Comparison of ENCODE assay signal across 17 cellular contexts in genomic region chr9:137089232-137089947, GRCh38. TPM values are rescaled to one million over a fixed set of nuclear protein-coding genes. Genes with fewer than 3 reads are reported as not detected.
DNase-seq lines count a peak whose midpoint lies in the region; ATAC-seq, FAIRE-seq and TF ChIP-seq lines count a peak whose summit lies in the region.
"Had no signal": no experiment of that assay in that cellular context is flagged by ENCODE, and none has a peak within 500 bp of the region (broad histone marks: within the 10 kb centered on the region; RNA-seq: fewer than 3 reads in every experiment).

No MANE protein-coding gene starts in this region.

- H4K20me1 ChIP-seq in K562 (replicated peaks; ENCODE audit: control insufficient read depth, insufficient read depth, low read length): no peaks in the 10 kb centered on the region
- H4K20me1 ChIP-seq in OCI-LY7 (ENCODE audit: insufficient read depth, low read length): no peaks in the 10 kb centered on the region

- H3K27me3 Mint-ChIP-seq in activated CD4-positive, alpha-beta T cell treated with anti-CD3 and anti-CD28 coated beads, Interleukin-2, amount 10 ng/mL, durations not matched to agents 7 days and 5 days: no peaks in the 10 kb centered on the region
- H3K27me3 Mint-ChIP-seq in osteocyte (ENCODE audit: unreplicated experiment): no peaks in the 10 kb centered on the region

- WGBS in K562 (ENCODE audit: insufficient coverage, low coverage, missing lambda C conversion rate): 76% methylated on average over 10 of the region's 11 CpGs

- H3K9ac ChIP-seq in K562 (ENCODE audit: insufficient read depth in 1 of 2, low read depth in 2 of 2, low read length in 2 of 2): peak overlapping the region in 1 of 2 experiments; percentile 77; a peak in 2 of 4 replicates

- H3K27ac ChIP-seq in K562 (ENCODE audit: extremely low read depth, low read depth, low read length) (no peak overlapping the region), OCI-LY7 (ENCODE audit: low read depth, low read length, poor library complexity, severe bottlenecking) (no peak overlapping the region)
- H3K27ac ChIP-seq: A549, body of pancreas, psoas muscle had no signal

- in situ Hi-C loops in K562 (cut with MboI): no loop called here
- in situ Hi-C loops in HAP-1 (cut with MboI; ENCODE audit: low sequenced_read_pairs): no loop called here

- FAIRE-seq in K562 (lab: Jason Lieb, UNC) (no peak), D721Med (lab: Jason Lieb, UNC) (no peak)
- FAIRE-seq: A549 had no signal

- peaks cover 39% of the 10 kb centered on the region for H3K4me1 Mint-ChIP-seq in activated CD4-positive, alpha-beta T cell treated with anti-CD3 and anti-CD28 coated beads, Interleukin-2, amount 10 ng/mL, durations not matched to agents 7 days and 5 days
- peaks cover 28% of the 10 kb centered on the region for H3K4me1 Mint-ChIP-seq in osteocyte (ENCODE audit: unreplicated experiment)

- TF ChIP-seq EP300 in K562 (IDR thresholded peaks at IDR 0.05; ENCODE audit: low read length): no peak

- peaks cover 32% of the 10 kb centered on the region for H3K36me3 Mint-ChIP-seq in activated CD4-positive, alpha-beta T cell treated with anti-CD3 and anti-CD28 coated beads, Interleukin-2, amount 10 ng/mL, durations not matched to agents 7 days and 5 days (ENCODE audit: low read depth)
- H3K36me3 Mint-ChIP-seq in osteocyte (ENCODE audit: unreplicated experiment): peaks cover 21% of the 10 kb centered on the region

- ATAC-seq in K562: no peak
- ATAC-seq: A549, body of pancreas, psoas muscle had no signal

- DNase-seq in activated CD4-positive, alpha-beta T cell treated with anti-CD3 and anti-CD28 coated beads, Interleukin-2, amount 10 ng/mL, durations not matched to agents 7 days and 5 days: no peak
- no peak for DNase-seq in activated CD4-positive, alpha-beta T cell treated with anti-CD3 and anti-CD28 coated beads for 48 hours
- DNase-seq in NCI-H1694 (lab: John Stamatoyannopoulos, UW): peak; percentile 19
- no peak for DNase-seq in K562 (ENCODE audit: extremely low read depth in 1 of 4, low spot score in 3 of 4)
- no peak for DNase-seq in osteocyte (ENCODE audit: extremely low spot score, unreplicated experiment)
- DNase-seq in HAP-1 (ENCODE audit: low spot score in 2 of 2): no peak
- no peak for DNase-seq in OCI-LY7 (ENCODE audit: low spot score)
- DNase-seq in D721Med (ENCODE audit: insufficient read length, low spot score): no peak
- DNase-seq: activated CD4-positive, alpha-beta T cell treated with anti-CD3 and anti-CD28 coated beads, Interleukin-2, amount 50 U/mL, for 1 hour; activated effector memory CD4-positive, alpha-beta T cell treated with Interleukin-2 at 50 U/mL for 16 hours; body of pancreas; NCI-H146; psoas muscle had no signal

- H3K4me2 ChIP-seq in K562 (ENCODE audit: insufficient read depth, low read length): no peak overlapping the region
- no peak overlapping the region for H3K4me2 ChIP-seq in OCI-LY7 (ENCODE audit: low read length)
- H3K4me2 ChIP-seq: A549 had no signal

- no peaks in the 10 kb centered on the region for H3K9me2 ChIP-seq in OCI-LY7 (ENCODE audit: insufficient read depth, low read length)

- H3K27ac Mint-ChIP-seq in activated CD4-positive, alpha-beta T cell treated with anti-CD3 and anti-CD28 coated beads, Interleukin-2, amount 10 ng/mL, durations not matched to agents 7 days and 5 days: peak overlapping the region; percentile 72
- peak overlapping the region; percentile 38 for H3K27ac Mint-ChIP-seq in osteocyte (ENCODE audit: unreplicated experiment)

- H3K4me3 ChIP-seq in K562 (no peak overlapping the region), HAP-1 (no peak overlapping the region), OCI-LY7 (ENCODE audit: low read depth, low read length, poor library complexity, severe bottlenecking) (no peak overlapping the region)
- H3K4me3 ChIP-seq: A549, body of pancreas, psoas muscle had no signal

- peaks cover 30% of the 10 kb centered on the region for H3K79me2 ChIP-seq in K562 (ENCODE audit: control insufficient read depth, insufficient read depth, low read length)
- H3K79me2 ChIP-seq in OCI-LY7 (ENCODE audit: insufficient read depth, low read depth, low read length): peaks cover 6% of the 10 kb centered on the region; the same call in 1 of the 2 replicates

- CTCF ChIA-PET in activated CD4-positive, alpha-beta T cell treated with anti-CD3 and anti-CD28 coated beads, Interleukin-2, amount 10 ng/mL, durations not matched to agents 7 days and 5 days (lab: Charles Lee): interaction anchor here (1.0 to 1.6 kb wide), 5 partner anchors 10 to 247 kb away, joined by 3 read pairs; partner anchors contain the start of genes AJM1 and UAP1L1
- CTCF ChIA-PET in K562 (lab: Yijun Ruan, JAX; ENCODE audit: low intra/inter-chr PET ratio) (no interaction called here), OCI-LY7 (lab: Charles Lee; ENCODE audit: unreplicated experiment) (no interaction called here)

- TF ChIP-seq POLR2A in K562 (conservative IDR thresholded peaks at IDR 0.05): no peak

- H2AFZ ChIP-seq in K562 (ENCODE audit: low read depth, low read length) (no peak overlapping the region), OCI-LY7 (ENCODE audit: low read length) (no peak overlapping the region)

- H3K9me3 Mint-ChIP-seq in activated CD4-positive, alpha-beta T cell treated with anti-CD3 and anti-CD28 coated beads, Interleukin-2, amount 10 ng/mL, durations not matched to agents 7 days and 5 days: no peaks in the 10 kb centered on the region
- H3K9me3 Mint-ChIP-seq in osteocyte (ENCODE audit: unreplicated experiment): no peaks in the 10 kb centered on the region

- no peak for TF ChIP-seq RAD21 in K562 (CRISPR knock-in tag; conservative IDR thresholded peaks at IDR 0.05 in 1 of 2, IDR thresholded peaks at IDR 0.05 in 1 of 2)

- H3K4me3 Mint-ChIP-seq in activated CD4-positive, alpha-beta T cell treated with anti-CD3 and anti-CD28 coated beads, Interleukin-2, amount 10 ng/mL, durations not matched to agents 7 days and 5 days: no peak overlapping the region
- no peak overlapping the region for H3K4me3 Mint-ChIP-seq in osteocyte (ENCODE audit: unreplicated experiment)

- intact Hi-C loops in K562 (cut with micrococcal nuclease): no loop called here
- intact Hi-C loops in OCI-LY7 (cut with micrococcal nuclease; ENCODE audit: unreplicated experiment): no loop called here

- POLR2A ChIA-PET in activated CD4-positive, alpha-beta T cell treated with anti-CD3 and anti-CD28 coated beads, Interleukin-2, amount 10 ng/mL, durations not matched to agents 7 days and 5 days (lab: Charles Lee): no interaction called here
- POLR2A ChIA-PET in K562 (lab: Yijun Ruan, JAX): interaction anchor here (1.0 to 3.3 kb wide), 5 partner anchors 8 to 34 kb away, joined by 3 to 18 read pairs (median 5); partner anchors contain the start of gene UAP1L1
- POLR2A ChIA-PET in OCI-LY7 (lab: Charles Lee): no interaction called here

- H3K27me3 ChIP-seq in K562 (ENCODE audit: control insufficient read depth in 2 of 2, insufficient read depth in 2 of 2, low read length in 2 of 2): no peaks in the 10 kb centered on the region
- no peaks in the 10 kb centered on the region for H3K27me3 ChIP-seq in HAP-1 (ENCODE audit: low read depth)
- H3K27me3 ChIP-seq: body of pancreas had no signal

- H3K36me3 ChIP-seq in K562 (ENCODE audit: control insufficient read depth, insufficient read depth, low read length) (peaks cover 34% of the 10 kb centered on the region), HAP-1 (replicated peaks) (peaks cover 8% of the 10 kb centered on the region), OCI-LY7 (ENCODE audit: insufficient read depth, low read length) (peaks cover 12% of the 10 kb centered on the region; the same call in 1 of the 2 replicates)

- H3K9me1 ChIP-seq in K562 (ENCODE audit: control insufficient read depth, insufficient read depth, low read length): no peaks in the 10 kb centered on the region

- H3K9me3 ChIP-seq in K562 (replicated peaks; ENCODE audit: control insufficient read depth, insufficient read depth, low read depth, low read length): no peaks in the 10 kb centered on the region
- no peaks in the 10 kb centered on the region for H3K9me3 ChIP-seq in HAP-1
- no peaks in the 10 kb centered on the region for H3K9me3 ChIP-seq in OCI-LY7 (ENCODE audit: low read length)
- H3K9me3 ChIP-seq: A549, body of pancreas, psoas muscle had no signal

- BruUV-seq in K562 (replicated peaks; lab: Mats Ljungman, UMichigan): no TSS peak
- BruUV-seq in OCI-LY7 (replicated peaks; lab: Mats Ljungman, UMichigan): no TSS peak

- no peak for TF ChIP-seq CTCF in K562 (IDR thresholded peaks at IDR 0.05 in 2 of 3, conservative IDR thresholded peaks at IDR 0.05 in 1 of 3; ENCODE audit: insufficient read depth in 2 of 3, low read depth in 1 of 3, low read length in 3 of 3)
- no peak for TF ChIP-seq CTCF in osteocyte (IDR thresholded peaks at IDR 0.05)
- no peak for TF ChIP-seq CTCF in OCI-LY7 (conservative IDR thresholded peaks at IDR 0.05; ENCODE audit: low read length)
- TF ChIP-seq CTCF in D721Med (IDR thresholded peaks at IDR 0.05; ENCODE audit: insufficient read depth, missing control alignments): no peak

- H3K4me1 ChIP-seq in K562 (replicated peaks in 1 of 2; ENCODE audit: control insufficient read depth in 2 of 2, insufficient read depth in 2 of 2, low read length in 2 of 2) (peaks cover 19 to 39% of the 10 kb centered on the region in 2 experiments; a peak in 4 of 5 replicates), HAP-1 (peaks cover 16% of the 10 kb centered on the region), OCI-LY7 (ENCODE audit: insufficient read depth, low read length, poor library complexity, severe bottlenecking) (peaks cover 24% of the 10 kb centered on the region)

RNA-seq across cellular contexts. Expression of gene MAN1B1, which starts 2.6 kb away (rescaled TPM):
- 10 to 100 TPM; 43.0 to 55.0 TPM for total RNA-seq in activated CD4-positive, alpha-beta T cell treated with anti-CD3 and anti-CD28 coated beads, Interleukin-2, amount 10 ng/mL, durations not matched to agents 7 days and 5 days
- 158 and 355 TPM in 2 replicates for total RNA-seq in K562 (2011; cell fraction: chromatin; rRNA removed; ENCODE audit: low replicate concordance)
- 181 and 194 TPM in 2 replicates for total RNA-seq in K562 (2011; cell fraction: nucleolus; rRNA removed)
- total RNA-seq in K562 (2011; cell fraction: nucleoplasm; rRNA removed): 119 and 136 TPM in 2 replicates
- total RNA-seq in K562 (2014; rRNA removed) (30.1 and 35.1 TPM in 2 replicates), K562 (2014; rRNA removed; fragmentation: Illumina TruSeq; extraction: Trizol) (14.4 and 14.8 TPM in 2 replicates), K562 (2015; rRNA removed; fragmentation: Illumina TruSeq; extraction: Trizol) (21.0 and 21.6 TPM in 2 replicates), K562 (2021) (33.9 and 36.6 TPM in 2 replicates), osteocyte (109 and 120 TPM in 2 replicates), OCI-LY7 (2022) (38.8 and 43.4 TPM in 2 replicates)
- polyA plus RNA-seq in K562 (2011; rRNA removed) (27.3 and 40.1 TPM in 2 replicates), K562 (2014; fragmentation: Illumina TruSeq; extraction: Trizol) (23.8 and 31.3 TPM in 2 replicates), K562 (2014; fragmentation: Nextera tagmentation; extraction: Ambion mirVana) (under 1 TPM; 0.55 to 0.89 TPM), K562 (2014; rRNA removed) (29.6 and 33.6 TPM in 2 replicates)
- polyA plus RNA-seq in K562 (2011; cell fraction: cytosol; rRNA removed): 33.0 and 35.1 TPM in 2 replicates
- 128 and 134 TPM in 2 replicates for polyA plus RNA-seq in K562 (2011; cell fraction: nucleus; rRNA removed)
- 25.3 and 58.7 TPM in 2 replicates for polyA plus RNA-seq in K562 (2012)
- 32.0 and 36.7 TPM in 2 replicates for polyA minus RNA-seq in K562 (2011; rRNA and poly(A)+ RNA removed)
- 17.1 and 24.8 TPM in 2 replicates for polyA minus RNA-seq in K562 (2011; cell fraction: cytosol; rRNA and poly(A)+ RNA removed)
- 38.5 and 64.6 TPM in 2 replicates for polyA minus RNA-seq in K562 (2011; cell fraction: nucleus; rRNA and poly(A)+ RNA removed)
- total RNA-seq in OCI-LY7 (2014; rRNA removed; shearing (Covaris generic)): 22.5 and 32.7 TPM in 2 replicates

RNA-seq across cellular contexts. Expression of gene UAP1L1, which starts 12.1 kb away (rescaled TPM):
- 10 to 100 TPM; 19.1 to 21.9 TPM for total RNA-seq in activated CD4-positive, alpha-beta T cell treated with anti-CD3 and anti-CD28 coated beads, Interleukin-2, amount 10 ng/mL, durations not matched to agents 7 days and 5 days
- total RNA-seq in K562 (2011; cell fraction: chromatin; rRNA removed; ENCODE audit: low replicate concordance): 10.1 and 23.7 TPM in 2 replicates
- 16.3 and 18.0 TPM in 2 replicates for total RNA-seq in K562 (2011; cell fraction: nucleolus; rRNA removed)
- 9.3 and 10.3 TPM in 2 replicates for total RNA-seq in K562 (2011; cell fraction: nucleoplasm; rRNA removed)
- total RNA-seq in K562 (2014; rRNA removed) (3.7 and 5.1 TPM in 2 replicates), K562 (2014; rRNA removed; fragmentation: Illumina TruSeq; extraction: Trizol) (1.5 and 1.6 TPM in 2 replicates), K562 (2015; rRNA removed; fragmentation: Illumina TruSeq; extraction: Trizol) (5.1 and 5.2 TPM in 2 replicates), K562 (2021) (8.6 and 8.8 TPM in 2 replicates), osteocyte (34.2 and 38.3 TPM in 2 replicates), OCI-LY7 (2022) (12.3 and 16.7 TPM in 2 replicates)
- polyA plus RNA-seq in K562 (2011; rRNA removed) (1.5 and 3.0 TPM in 2 replicates), K562 (2014; fragmentation: Illumina TruSeq; extraction: Trizol) (5.2 and 5.3 TPM in 2 replicates), K562 (2014; fragmentation: Nextera tagmentation; extraction: Ambion mirVana) (under 1 TPM; 0.20 to 0.29 TPM), K562 (2014; rRNA removed) (5.0 and 7.1 TPM in 2 replicates)
- polyA plus RNA-seq in K562 (2011; cell fraction: cytosol; rRNA removed): 2.4 and 2.6 TPM in 2 replicates
- 17.8 and 18.3 TPM in 2 replicates for polyA plus RNA-seq in K562 (2011; cell fraction: nucleus; rRNA removed)
- 6.6 and 13.1 TPM in 2 replicates for polyA plus RNA-seq in K562 (2012)
- 0.69 and 0.74 TPM in 2 replicates for polyA minus RNA-seq in K562 (2011; rRNA and poly(A)+ RNA removed)
- 1.4 and 1.5 TPM in 2 replicates for polyA minus RNA-seq in K562 (2011; cell fraction: cytosol; rRNA and poly(A)+ RNA removed)
- polyA minus RNA-seq in K562 (2011; cell fraction: nucleus; rRNA and poly(A)+ RNA removed): 3.0 and 4.1 TPM in 2 replicates
- 5.3 and 5.7 TPM in 2 replicates for total RNA-seq in OCI-LY7 (2014; rRNA removed; shearing (Covaris generic))

RNA-seq across cellular contexts. Expression of gene SAPCD2, which starts 19.0 kb away (rescaled TPM):
- 10 to 100 TPM; 33.8 to 40.6 TPM for total RNA-seq in activated CD4-positive, alpha-beta T cell treated with anti-CD3 and anti-CD28 coated beads, Interleukin-2, amount 10 ng/mL, durations not matched to agents 7 days and 5 days
- total RNA-seq in K562 (2011; cell fraction: chromatin; rRNA removed; ENCODE audit: low replicate concordance): 12.7 and 42.0 TPM in 2 replicates
- 49.3 and 51.2 TPM in 2 replicates for total RNA-seq in K562 (2011; cell fraction: nucleolus; rRNA removed)
- 20.6 and 22.4 TPM in 2 replicates for total RNA-seq in K562 (2011; cell fraction: nucleoplasm; rRNA removed)
- total RNA-seq in K562 (2014; rRNA removed) (91.8 and 115 TPM in 2 replicates), K562 (2014; rRNA removed; fragmentation: Illumina TruSeq; extraction: Trizol) (13.1 and 15.8 TPM in 2 replicates), K562 (2015; rRNA removed; fragmentation: Illumina TruSeq; extraction: Trizol) (40.8 and 42.4 TPM in 2 replicates), K562 (2021) (72.1 and 78.8 TPM in 2 replicates), osteocyte (3.1 and 3.4 TPM in 2 replicates), OCI-LY7 (2022) (51.4 and 57.2 TPM in 2 replicates)
- polyA plus RNA-seq in K562 (2011; rRNA removed) (18.8 and 24.2 TPM in 2 replicates), K562 (2014; fragmentation: Illumina TruSeq; extraction: Trizol) (18.3 and 41.2 TPM in 2 replicates), K562 (2014; fragmentation: Nextera tagmentation; extraction: Ambion mirVana) (1 to 10 TPM; 3.4 to 3.7 TPM), K562 (2014; rRNA removed) (56.5 and 67.8 TPM in 2 replicates)
- 28.2 and 80.8 TPM in 2 replicates for polyA plus RNA-seq in K562 (2011; cell fraction: cytosol; rRNA removed)
- polyA plus RNA-seq in K562 (2011; cell fraction: nucleus; rRNA removed): 42.6 and 60.8 TPM in 2 replicates
- 27.0 and 33.0 TPM in 2 replicates for polyA plus RNA-seq in K562 (2012)
- polyA minus RNA-seq in K562 (2011; rRNA and poly(A)+ RNA removed): 6.7 and 11.1 TPM in 2 replicates
- polyA minus RNA-seq in K562 (2011; cell fraction: cytosol; rRNA and poly(A)+ RNA removed): 29.9 and 32.2 TPM in 2 replicates
- polyA minus RNA-seq in K562 (2011; cell fraction: nucleus; rRNA and poly(A)+ RNA removed): 16.6 and 17.5 TPM in 2 replicates
- total RNA-seq in OCI-LY7 (2014; rRNA removed; shearing (Covaris generic)): 65.9 and 74.0 TPM in 2 replicates

RNA-seq across cellular contexts. Expression of gene DPP7, which starts 25.1 kb away (rescaled TPM):
- total RNA-seq in activated CD4-positive, alpha-beta T cell treated with anti-CD3 and anti-CD28 coated beads, Interleukin-2, amount 10 ng/mL, durations not matched to agents 7 days and 5 days: 100 to 1,000 TPM; 206 to 259 TPM
- 175 and 615 TPM in 2 replicates for total RNA-seq in K562 (2011; cell fraction: chromatin; rRNA removed; ENCODE audit: low replicate concordance)
- 837 and 852 TPM in 2 replicates for total RNA-seq in K562 (2011; cell fraction: nucleolus; rRNA removed)
- total RNA-seq in K562 (2011; cell fraction: nucleoplasm; rRNA removed): 311 and 347 TPM in 2 replicates
- total RNA-seq in K562 (2014; rRNA removed): 231 and 272 TPM in 2 replicates
- total RNA-seq in K562 (2014; rRNA removed; fragmentation: Illumina TruSeq; extraction: Trizol): 11.3 and 24.9 TPM in 2 replicates
- 140 and 141 TPM in 2 replicates for total RNA-seq in K562 (2015; rRNA removed; fragmentation: Illumina TruSeq; extraction: Trizol)
- total RNA-seq in K562 (2021): 311 and 322 TPM in 2 replicates
- polyA plus RNA-seq in K562 (2011; rRNA removed): 132 and 158 TPM in 2 replicates
- 141 and 377 TPM in 2 replicates for polyA plus RNA-seq in K562 (2011; cell fraction: cytosol; rRNA removed)
- 1,627 and 2,902 TPM in 2 replicates for polyA plus RNA-seq in K562 (2011; cell fraction: nucleus; rRNA removed)
- 245 and 282 TPM in 2 replicates for polyA plus RNA-seq in K562 (2012)
- 48.4 and 105 TPM in 2 replicates for polyA plus RNA-seq in K562 (2014; fragmentation: Illumina TruSeq; extraction: Trizol)
- 1 to 10 TPM in 1 of 2 experiments, under 1 TPM in 1; 0.99 to 4.1 TPM for polyA plus RNA-seq in K562 (2014; fragmentation: Nextera tagmentation; extraction: Ambion mirVana)
- 352 and 365 TPM in 2 replicates for polyA plus RNA-seq in K562 (2014; rRNA removed)
- polyA minus RNA-seq in K562 (2011; rRNA and poly(A)+ RNA removed): 9.4 and 25.8 TPM in 2 replicates
- 61.7 and 63.0 TPM in 2 replicates for polyA minus RNA-seq in K562 (2011; cell fraction: cytosol; rRNA and poly(A)+ RNA removed)
- polyA minus RNA-seq in K562 (2011; cell fraction: nucleus; rRNA and poly(A)+ RNA removed): 112 and 134 TPM in 2 replicates
- total RNA-seq in osteocyte: 118 TPM in 2 replicates
- total RNA-seq in OCI-LY7 (2014; rRNA removed; shearing (Covaris generic)): 173 and 182 TPM in 2 replicates
- 154 TPM in 2 replicates for total RNA-seq in OCI-LY7 (2022)

RNA-seq across cellular contexts. Expression of gene ENTPD2, which starts 35.5 kb away (rescaled TPM):
- total RNA-seq in activated CD4-positive, alpha-beta T cell treated with anti-CD3 and anti-CD28 coated beads, Interleukin-2, amount 10 ng/mL, durations not matched to agents 7 days and 5 days: not detected
- total RNA-seq in K562 (2011; cell fraction: chromatin; rRNA removed; ENCODE audit: low replicate concordance): 1.2 and 5.3 TPM in 2 replicates
- total RNA-seq in K562 (2011; cell fraction: nucleolus; rRNA removed): 3.3 and 4.3 TPM in 2 replicates
- total RNA-seq in K562 (2011; cell fraction: nucleoplasm; rRNA removed): 2.6 and 2.9 TPM in 2 replicates
- total RNA-seq in K562 (2014; rRNA removed) (0.12 and 0.14 TPM in 2 replicates), K562 (2014; rRNA removed; fragmentation: Illumina TruSeq; extraction: Trizol) (not detected in 2 replicates), K562 (2015; rRNA removed; fragmentation: Illumina TruSeq; extraction: Trizol) (not detected in 2 replicates), K562 (2021) (0.60 and 0.85 TPM in 2 replicates), osteocyte (0.46 TPM in 1 of 2 replicates, not detected in the other), OCI-LY7 (2022) (not detected in 2 replicates)
- polyA plus RNA-seq in K562 (2011; rRNA removed) (0.11 and 0.51 TPM in 2 replicates), K562 (2014; fragmentation: Illumina TruSeq; extraction: Trizol) (0.17 and 0.21 TPM in 2 replicates), K562 (2014; fragmentation: Nextera tagmentation; extraction: Ambion mirVana) (under 1 TPM in 1 of 2 experiments, not detected in 1; 0.04 TPM), K562 (2014; rRNA removed) (0.22 TPM in 1 of 2 replicates, not detected in the other)
- polyA plus RNA-seq in K562 (2011; cell fraction: cytosol; rRNA removed): 0.22 and 0.41 TPM in 2 replicates
- 4.8 and 5.7 TPM in 2 replicates for polyA plus RNA-seq in K562 (2011; cell fraction: nucleus; rRNA removed)
- polyA plus RNA-seq in K562 (2012): 0.15 and 0.23 TPM in 2 replicates
- polyA minus RNA-seq in K562 (2011; rRNA and poly(A)+ RNA removed): not detected in 2 replicates
- 0.57 and 1.3 TPM in 2 replicates for polyA minus RNA-seq in K562 (2011; cell fraction: cytosol; rRNA and poly(A)+ RNA removed)
- 0.94 and 1.2 TPM in 2 replicates for polyA minus RNA-seq in K562 (2011; cell fraction: nucleus; rRNA and poly(A)+ RNA removed)
- 0.16 TPM in 1 of 2 replicates, not detected in the other for total RNA-seq in OCI-LY7 (2014; rRNA removed; shearing (Covaris generic))
- total RNA-seq: RPMI7951; subcutaneous adipose tissue; T-helper 1 cell treated with Interleukin-12 subunit alpha and Interleukin-12 subunit beta and Interleukin-4 antibody, amounts not matched to agents 30 ng/mL and 1 ng/mL, for 36 hours had no signal
